8 cellular contexts compared by ENCODE assay signal in genomic region chr20:3209946-3210317, GRCh38. TPM values are rescaled to one million over a fixed set of nuclear protein-coding genes. Genes with fewer than 3 reads are reported as not detected.
DNase-seq lines count a peak whose midpoint lies in the region; ATAC-seq and TF ChIP-seq lines count a peak whose summit lies in the region.

No MANE protein-coding gene starts in this region.

- peak; percentile 31 for ATAC-seq in HG03175 (IDR thresholded peaks at IDR 0.05; ENCODE audit: unreplicated experiment)

- H3K9ac ChIP-seq in smooth muscle cell (ENCODE audit: low read depth): peak overlapping the region; percentile 85

- H3K9me3 ChIP-seq in smooth muscle cell (replicated peaks; ENCODE audit: low read depth): no peaks in the 10 kb centered on the region

- no peaks in the 10 kb centered on the region for H3K27me3 ChIP-seq in smooth muscle cell (ENCODE audit: low read depth)

- peak overlapping the region; percentile 95 for H3K4me2 ChIP-seq in smooth muscle cell

- H2AFZ ChIP-seq in smooth muscle cell (ENCODE audit: low read depth): peak overlapping the region; percentile 99

- H3K27ac ChIP-seq in smooth muscle cell (ENCODE audit: low read depth): peak overlapping the region; percentile 57

- peak overlapping the region; percentile 92 for H3K27ac Mint-ChIP-seq in activated naive CD8-positive, alpha-beta T cell treated with anti-CD3 and anti-CD28 coated beads for 36 hours

- H3K36me3 Mint-ChIP-seq in activated naive CD8-positive, alpha-beta T cell treated with anti-CD3 and anti-CD28 coated beads for 36 hours: peaks cover 12% of the 10 kb centered on the region

- H3K27me3 Mint-ChIP-seq in activated naive CD8-positive, alpha-beta T cell treated with anti-CD3 and anti-CD28 coated beads for 36 hours: no peaks in the 10 kb centered on the region

- peak overlapping the region; percentile 92 for H3K4me3 Mint-ChIP-seq in activated naive CD8-positive, alpha-beta T cell treated with anti-CD3 and anti-CD28 coated beads for 36 hours

- peaks cover 14% of the 10 kb centered on the region for H3K4me1 Mint-ChIP-seq in activated naive CD8-positive, alpha-beta T cell treated with anti-CD3 and anti-CD28 coated beads for 36 hours

- H3K36me3 ChIP-seq in smooth muscle cell (ENCODE audit: low read depth): no peaks in the 10 kb centered on the region

- no peak for TF ChIP-seq CTCF in AG10803 (conservative IDR thresholded peaks at IDR 0.05; ENCODE audit: low read length)
- TF ChIP-seq CTCF in smooth muscle cell (IDR thresholded peaks at IDR 0.05; ENCODE audit: borderline replicate concordance, insufficient read depth, poor library complexity, severe bottlenecking): no peak

- WGBS in smooth muscle cell (ENCODE audit: low lambda C conversion rate): 5% methylated on average over 10 of the region's 10 CpGs

- peaks cover 8% of the 10 kb centered on the region for H3K4me1 ChIP-seq in smooth muscle cell (ENCODE audit: low read depth)

- no peaks in the 10 kb centered on the region for H3F3A ChIP-seq in smooth muscle cell (ENCODE audit: low read depth)

- peaks cover 32% of the 10 kb centered on the region for H3K79me2 ChIP-seq in smooth muscle cell (ENCODE audit: low read depth)

- H3K9me3 Mint-ChIP-seq in activated naive CD8-positive, alpha-beta T cell treated with anti-CD3 and anti-CD28 coated beads for 36 hours: no peaks in the 10 kb centered on the region

- no peaks in the 10 kb centered on the region for H4K20me1 ChIP-seq in smooth muscle cell (ENCODE audit: low read depth)

- H3K4me3 ChIP-seq in AG10803 (ENCODE audit: low read length): peak overlapping the region; percentile 91
- H3K4me3 ChIP-seq in iPS-11a (ENCODE audit: low read depth, low read length): peak overlapping the region; percentile 95
- peak overlapping the region; percentile 98 for H3K4me3 ChIP-seq in smooth muscle cell

- DNase-seq in AG10803 (ENCODE audit: low read depth) (peak; percentile 24), smooth muscle cell (lab: John Stamatoyannopoulos, UW; ENCODE audit: unreplicated experiment) (no peak), middle frontal gyrus (ENCODE audit: extremely low spot score, low spot score) (no peak), mucosa of gallbladder (ENCODE audit: low spot score) (no peak), NCI-H226 (no peak)
- no peak for DNase-seq in activated naive CD8-positive, alpha-beta T cell treated with anti-CD3 and anti-CD28 coated beads for 36 hours

RNA-seq across cellular contexts. Expression of gene ITPA, which starts 0.6 kb away (rescaled TPM):
- total RNA-seq in activated naive CD8-positive, alpha-beta T cell treated with anti-CD3 and anti-CD28 coated beads for 36 hours: 10 to 100 TPM; 70.7 to 74.0 TPM
- total RNA-seq in smooth muscle cell (18.9 and 20.4 TPM in 2 replicates), mucosa of gallbladder (44.4 TPM)
- 51.6 and 55.8 TPM in 2 replicates for polyA plus RNA-seq in smooth muscle cell

RNA-seq across cellular contexts. Expression of gene DDRGK1, which starts 5.5 kb away (rescaled TPM):
- total RNA-seq in activated naive CD8-positive, alpha-beta T cell treated with anti-CD3 and anti-CD28 coated beads for 36 hours: 10 to 100 TPM; 58.8 to 62.0 TPM
- 20.4 and 55.4 TPM in 2 replicates for total RNA-seq in smooth muscle cell
- polyA plus RNA-seq in smooth muscle cell: 48.0 and 66.6 TPM in 2 replicates
- 139 TPM for total RNA-seq in mucosa of gallbladder

RNA-seq across cellular contexts. Expression of gene SLC4A11, which starts 29.1 kb away (rescaled TPM):
- 1 to 10 TPM; 1.8 to 2.9 TPM for total RNA-seq in activated naive CD8-positive, alpha-beta T cell treated with anti-CD3 and anti-CD28 coated beads for 36 hours
- 0.27 and 0.45 TPM in 2 replicates for total RNA-seq in smooth muscle cell
- polyA plus RNA-seq in smooth muscle cell: 1.5 and 3.4 TPM in 2 replicates
- 4.8 TPM for total RNA-seq in mucosa of gallbladder

RNA-seq across cellular contexts. Expression of gene LZTS3, which starts 36.6 kb away (rescaled TPM):
- 1 to 10 TPM; 1.6 TPM for total RNA-seq in activated naive CD8-positive, alpha-beta T cell treated with anti-CD3 and anti-CD28 coated beads for 36 hours
- total RNA-seq in smooth muscle cell (3.6 and 6.9 TPM in 2 replicates), mucosa of gallbladder (54.1 TPM)
- polyA plus RNA-seq in smooth muscle cell: 6.1 and 9.0 TPM in 2 replicates

RNA-seq across cellular contexts. Expression of gene FASTKD5, which starts 50.3 kb away (rescaled TPM):
- 10 to 100 TPM; 27.2 to 28.3 TPM for total RNA-seq in activated naive CD8-positive, alpha-beta T cell treated with anti-CD3 and anti-CD28 coated beads for 36 hours
- total RNA-seq in smooth muscle cell: 17.2 and 24.2 TPM in 2 replicates
- 11.8 TPM in 2 replicates for polyA plus RNA-seq in smooth muscle cell
- total RNA-seq in mucosa of gallbladder: 17.1 TPM
